8 cellular contexts compared by ENCODE assay signal in genomic region chr12:9039397-9039977, GRCh38. TPM values are rescaled to one million over a fixed set of nuclear protein-coding genes. Genes with fewer than 3 reads are reported as not detected.
DNase-seq lines count a peak whose midpoint lies in the region; ATAC-seq and TF ChIP-seq lines count a peak whose summit lies in the region.

No MANE protein-coding gene starts in this region.

- no peaks in the 10 kb centered on the region for H3K36me3 ChIP-seq in left ventricle myocardium inferior
- no peaks in the 10 kb centered on the region for H3K36me3 ChIP-seq in MG63

- H3K9me3 ChIP-seq in left ventricle myocardium inferior (replicated peaks) (no peaks in the 10 kb centered on the region), MG63 (no peaks in the 10 kb centered on the region)

- H3K27ac Mint-ChIP-seq in activated naive CD8-positive, alpha-beta T cell treated with anti-CD3 and anti-CD28 coated beads, Interleukin-2, amount 10 ng/mL, durations not matched to agents 7 days and 5 days, result no peak overlapping the region

- H3K27me3 ChIP-seq in left ventricle myocardium inferior (ENCODE audit: low read depth) (no peaks in the 10 kb centered on the region), MG63 (0 out of 2 replicates have a peak, but pooled peaks cover 3% of the 10 kb centered on the region)

- peaks cover 2% of the 10 kb centered on the region for H3K27me3 Mint-ChIP-seq in activated naive CD8-positive, alpha-beta T cell treated with anti-CD3 and anti-CD28 coated beads, Interleukin-2, amount 10 ng/mL, durations not matched to agents 7 days and 5 days

- no peak overlapping the region for H3K4me3 Mint-ChIP-seq in activated naive CD8-positive, alpha-beta T cell treated with anti-CD3 and anti-CD28 coated beads, Interleukin-2, amount 10 ng/mL, durations not matched to agents 7 days and 5 days

- peaks cover 10% of the 10 kb centered on the region for H3K4me1 Mint-ChIP-seq in activated naive CD8-positive, alpha-beta T cell treated with anti-CD3 and anti-CD28 coated beads, Interleukin-2, amount 10 ng/mL, durations not matched to agents 7 days and 5 days

- peak; percentile 63 for ATAC-seq in activated naive CD8-positive, alpha-beta T cell treated with anti-CD3 and anti-CD28 coated beads, Interleukin-2, amount 10 ng/mL, durations not matched to agents 7 days and 5 days (ENCODE audit: low read depth)
- ATAC-seq in sciatic nerve, result peak; percentile 79

- in situ Hi-C loops in GM13977 (cut with MboI; ENCODE audit: low pct_unique_long_range_greater_than_20kb, low sequenced_read_pairs, unreplicated experiment), result no loop called here

- H3K9me3 Mint-ChIP-seq in activated naive CD8-positive, alpha-beta T cell treated with anti-CD3 and anti-CD28 coated beads, Interleukin-2, amount 10 ng/mL, durations not matched to agents 7 days and 5 days, result peaks cover 1% of the 10 kb centered on the region

- intact Hi-C loops in left ventricle myocardium inferior (cut with micrococcal nuclease) (no loop called here), sciatic nerve (cut with DNase I) (no loop called here)

- TF ChIP-seq CTCF in C4-2B (conservative IDR thresholded peaks at IDR 0.05), result peak; percentile 90
- TF ChIP-seq CTCF in GM13977 (IDR thresholded peaks at IDR 0.05; ENCODE audit: extremely low read depth, insufficient read depth, missing control alignments), result peak; percentile 88
- TF ChIP-seq CTCF in left ventricle myocardium inferior (IDR thresholded peaks at IDR 0.05; ENCODE audit: borderline replicate concordance), result peak; percentile 79

- H3K4me1 ChIP-seq in left ventricle myocardium inferior, result peaks cover 15% of the 10 kb centered on the region

- no peak overlapping the region for H3K27ac ChIP-seq in C4-2B
- no peak overlapping the region for H3K27ac ChIP-seq in left ventricle myocardium inferior (replicated peaks)

- H3K4me3 ChIP-seq in left ventricle myocardium inferior (no peak overlapping the region), MG63 (no peak overlapping the region)

- H3K36me3 Mint-ChIP-seq in activated naive CD8-positive, alpha-beta T cell treated with anti-CD3 and anti-CD28 coated beads, Interleukin-2, amount 10 ng/mL, durations not matched to agents 7 days and 5 days, result no peaks in the 10 kb centered on the region

- POLR2A ChIA-PET in activated naive CD8-positive, alpha-beta T cell treated with anti-CD3 and anti-CD28 coated beads, Interleukin-2, amount 10 ng/mL, durations not matched to agents 7 days and 5 days (lab: Charles Lee), result interaction anchor here (1.4 to 1.5 kb wide), 2 partner anchors 88 to 90 kb away, joined by 9 to 11 read pairs; partner anchors contain the start of gene M6PR

- DNase-seq in GM13977 (ENCODE audit: low spot score) (peak; percentile 70), NCI-H2081 (lab: John Stamatoyannopoulos, UW) (peak; percentile 6 to 60), left ventricle myocardium inferior (no peak), sciatic nerve (ENCODE audit: low spot score) (no peak), MG63 (no peak), T-helper 9 cell (no peak)
- DNase-seq in activated naive CD8-positive, alpha-beta T cell treated with anti-CD3 and anti-CD28 coated beads, Interleukin-2, amount 10 ng/mL, durations not matched to agents 7 days and 5 days, result no peak

RNA-seq across cellular contexts. Expression of gene KLRG1, which starts 50.1 kb away (rescaled TPM):
- 10 to 100 TPM; 14.4 to 16.1 TPM for total RNA-seq in activated naive CD8-positive, alpha-beta T cell treated with anti-CD3 and anti-CD28 coated beads, Interleukin-2, amount 10 ng/mL, durations not matched to agents 7 days and 5 days
- total RNA-seq in left ventricle myocardium inferior (6.9 TPM), sciatic nerve (4.5 TPM)
- total RNA-seq in MG63 (2014; rRNA removed; shearing (Covaris generic); ENCODE audit: low replicate concordance), result 2.1 TPM in 1 of 2 replicates, not detected in the other

Comparison
In these comparisons a context has a peak if more than half of its experiments do, and no peak if none do; other contexts are left out.
1. DNase-seq: peak in GM13977 (single experiment) and NCI-H2081 (2 of 2); none in activated naive CD8-positive, alpha-beta T cell treated with anti-CD3 and anti-CD28 coated beads, Interleukin-2, amount 10 ng/mL, durations not matched to agents 7 days and 5 days (single experiment), left ventricle myocardium inferior (single experiment), sciatic nerve (single experiment), MG63 (single experiment) and T-helper 9 cell (single experiment).
2. Peak in every context shown above with its lines, with median percentiles within 50 percentile points of each other: CTCF ChIP-seq.